23 cellular contexts compared by ENCODE assay signal in the genomic region with DNA sequence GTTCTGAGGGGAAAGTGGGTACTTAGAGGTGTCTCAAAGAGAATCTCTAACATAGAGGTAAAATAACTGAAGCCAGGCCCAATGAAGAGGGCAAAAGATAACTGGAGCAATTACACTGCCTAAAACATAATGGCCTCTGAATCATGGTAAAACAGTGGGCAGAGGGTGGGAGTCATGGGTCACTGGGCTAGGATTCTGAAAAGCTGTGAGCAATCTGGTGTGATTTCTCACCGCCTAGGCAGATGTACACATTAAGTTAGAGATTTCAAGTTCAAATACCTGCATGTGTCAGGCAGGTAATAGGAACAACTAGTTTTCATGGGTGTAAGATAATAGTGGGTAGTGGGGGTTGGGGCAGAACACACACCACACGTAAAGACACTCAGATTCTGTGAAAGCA.
"Had no signal": no experiment of that assay in that cellular context is flagged by ENCODE, and none has a peak within 500 bp of the region (broad histone marks: within the 10 kb centered on the region; RNA-seq: fewer than 3 reads in every experiment).

No MANE protein-coding gene starts in this region.

- FAIRE-seq: keratinocyte, small intestine had no signal

- H3K4me3 ChIP-seq: left ventricle myocardium inferior, lung, ovary, spleen, tibial nerve, uterus had no signal

- H3K36me3 ChIP-seq: left ventricle myocardium inferior, ovary, spleen, tibial nerve, uterus had no signal

- H3K9me3 ChIP-seq: left ventricle myocardium inferior, ovary, spleen, tibial nerve, uterus had no signal

- H3K4me3 Mint-ChIP-seq: mesothelial cell of epicardium; natural killer cell; stimulated activated memory B cell treated with anti-CD40 and anti-IgM and Interleukin-4, amounts not matched to agents 10 μg/mL and 1 μg/mL and 100 μg/mL, for 72 hours; stimulated activated naive CD8-positive, alpha-beta T cell treated with anti-CD3 and anti-CD28 coated beads, Interleukin-15, amount 100 ng/mL, for 72 hours; type B pancreatic cell had no signal

- H3K27me3 ChIP-seq: ovary, spleen, tibial nerve, uterus had no signal

- DNase-seq: hippocampal formation; left ventricle myocardium inferior; mesendoderm; naive B cell; natural killer cell; ovary; retina; right cardiac atrium; small intestine; spleen; stimulated activated CD4-positive, alpha-beta T cell treated with anti-CD3 and anti-CD28 coated beads, Interleukin-4, amount 100 ng/mL, for 24 hours; stimulated activated naive CD4-positive, alpha-beta T cell treated with Interleukin-2 at 50 U/mL for 16 hours; stimulated activated naive CD8-positive, alpha-beta T cell treated with anti-CD3 and anti-CD28 coated beads, Interleukin-15, amount 100 ng/mL, for 72 hours; substantia nigra; uterus had no signal

- H3K27ac ChIP-seq: left ventricle myocardium inferior, ovary, spleen, tibial nerve, uterus had no signal

- H3K9me3 Mint-ChIP-seq: mesothelial cell of epicardium; naive B cell; natural killer cell; stimulated activated memory B cell treated with anti-CD40 and anti-IgM and Interleukin-4, amounts not matched to agents 10 μg/mL and 1 μg/mL and 100 μg/mL, for 72 hours; stimulated activated naive CD8-positive, alpha-beta T cell treated with anti-CD3 and anti-CD28 coated beads, Interleukin-15, amount 100 ng/mL, for 72 hours; type B pancreatic cell had no signal

- H3K27ac Mint-ChIP-seq: mesothelial cell of epicardium; naive B cell; natural killer cell; progenitor cell of endocrine pancreas; stimulated activated memory B cell treated with anti-CD40 and anti-IgM and Interleukin-4, amounts not matched to agents 10 μg/mL and 1 μg/mL and 100 μg/mL, for 72 hours; stimulated activated naive CD8-positive, alpha-beta T cell treated with anti-CD3 and anti-CD28 coated beads, Interleukin-15, amount 100 ng/mL, for 72 hours; type B pancreatic cell had no signal

- H3K36me3 Mint-ChIP-seq: mesothelial cell of epicardium; naive B cell; natural killer cell; stimulated activated memory B cell treated with anti-CD40 and anti-IgM and Interleukin-4, amounts not matched to agents 10 μg/mL and 1 μg/mL and 100 μg/mL, for 72 hours; type B pancreatic cell had no signal

- H3K4me1 Mint-ChIP-seq: mesothelial cell of epicardium; natural killer cell; stimulated activated naive CD8-positive, alpha-beta T cell treated with anti-CD3 and anti-CD28 coated beads, Interleukin-15, amount 100 ng/mL, for 72 hours had no signal

- H3K27me3 Mint-ChIP-seq: progenitor cell of endocrine pancreas; stimulated activated memory B cell treated with anti-CD40 and anti-IgM and Interleukin-4, amounts not matched to agents 10 μg/mL and 1 μg/mL and 100 μg/mL, for 72 hours had no signal

- H3K4me1 ChIP-seq: left ventricle myocardium inferior, spleen, uterus had no signal

- ATAC-seq: natural killer cell; right cardiac atrium; sciatic nerve; stimulated activated memory B cell treated with anti-CD40 and anti-IgM and Interleukin-4, amounts not matched to agents 10 μg/mL and 1 μg/mL and 100 μg/mL, for 72 hours; stimulated activated naive CD8-positive, alpha-beta T cell treated with anti-CD3 and anti-CD28 coated beads, Interleukin-15, amount 100 ng/mL, for 72 hours had no signal
